ENCODE assay signal across 35 cellular contexts in the genomic region with DNA sequence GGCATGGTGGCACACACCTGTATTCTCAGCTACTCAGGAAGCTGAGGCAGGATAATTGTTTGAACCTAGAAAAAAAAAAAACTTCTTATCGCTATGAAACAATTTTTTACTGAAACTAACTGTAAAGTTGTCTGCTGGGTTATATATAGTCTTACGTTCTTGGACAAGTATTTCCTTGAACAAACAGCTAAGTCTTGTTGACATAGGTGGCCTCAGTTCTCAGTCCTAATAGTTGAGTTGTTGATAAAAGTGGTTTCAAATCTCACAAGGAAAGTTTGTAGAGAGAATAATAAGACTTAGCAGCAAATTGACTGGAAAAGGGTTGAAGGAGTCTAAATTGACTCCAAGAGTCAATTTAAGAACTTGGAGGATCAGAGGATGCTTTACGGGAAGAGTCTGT.
"Had no signal": no experiment of that assay in that cellular context is flagged by ENCODE, and none has a peak within 500 bp of the region (broad histone marks: within the 10 kb centered on the region; RNA-seq: fewer than 3 reads in every experiment).

No MANE protein-coding gene starts in this region.

- H3K36me3 ChIP-seq: brain microvascular endothelial cell, breast epithelium had no signal

- H3K36me3 Mint-ChIP-seq: activated CD4-positive, alpha-beta memory T cell treated with anti-CD3 and anti-CD28 coated beads for 36 hours; activated naive CD4-positive, alpha-beta T cell treated with anti-CD3 and anti-CD28 coated beads, Interleukin-2, amount 10 ng/mL, durations not matched to agents 7 days and 5 days; activated naive CD4-positive, alpha-beta T cell treated with anti-CD3 and anti-CD28 coated beads, Interleukin-2, amount 50 U/mL, for 24 hours; activated naive CD8-positive, alpha-beta T cell; activated naive CD8-positive, alpha-beta T cell treated with anti-CD3 and anti-CD28 coated beads, Interleukin-2, amount 10 ng/mL, durations not matched to agents 7 days and 5 days had no signal

- H3K27ac Mint-ChIP-seq: activated B cell treated with CpG ODN at 0.5 μM for 24 hours; activated CD4-positive, alpha-beta memory T cell treated with anti-CD3 and anti-CD28 coated beads for 36 hours; activated CD4-positive, alpha-beta T cell treated with anti-CD3 and anti-CD28 coated beads, Interleukin-2, amount 10 ng/mL, durations not matched to agents 24 days and 14 days; activated CD8-positive, alpha-beta T cell treated with anti-CD3 and anti-CD28 coated beads for 36 hours; activated naive CD4-positive, alpha-beta T cell treated with anti-CD3 and anti-CD28 coated beads, Interleukin-2, amount 10 ng/mL, durations not matched to agents 7 days and 5 days; activated naive CD4-positive, alpha-beta T cell treated with anti-CD3 and anti-CD28 coated beads, Interleukin-2, amount 50 U/mL, for 24 hours; activated naive CD8-positive, alpha-beta T cell; activated naive CD8-positive, alpha-beta T cell treated with anti-CD3 and anti-CD28 coated beads, Interleukin-2, amount 10 ng/mL, durations not matched to agents 7 days and 5 days; activated naive CD8-positive, alpha-beta T cell treated with anti-CD3 and anti-CD28 coated beads, Interleukin-2, amount 50 U/mL, for 24 hours; activated T-cell treated with anti-CD3 and anti-CD28 coated beads, Interleukin-2, amount 50 U/mL, for 72 hours; activated T-helper 1 cell treated with anti-CD3 and anti-CD28 coated beads, Interleukin-12 subunit alpha, Interleukin-12 subunit beta, Interleukin-2, Interleukin-4 antibody, amounts not matched to agents 30 ng/mL and 10 ng/mL and 1 ng/mL, durations not matched to agents 14 hours and 24 hours and 36 hours; activated T-helper 2 cell treated with anti-CD3 and anti-CD28 coated beads, Interferon-gamma antibody, Interleukin-2, Interleukin-4, amounts not matched to agents 10 μg/mL and 5 μg/mL and 100 μg/mL, durations not matched to agents 14 hours and 24 hours and 36 hours; T-helper 1 cell treated with Interleukin-12 subunit alpha and Interleukin-12 subunit beta and Interleukin-4 antibody, amounts not matched to agents 30 μg/mL and 1 μg/mL, for 36 hours; T-helper 2 cell treated with Interferon-gamma antibody and Interleukin-4, amounts not matched to agents 5 μg/mL and 100 μg/mL, for 36 hours had no signal

- H3K4me3 Mint-ChIP-seq: activated B cell treated with CpG ODN at 0.5 μM for 24 hours; activated CD4-positive, alpha-beta memory T cell treated with anti-CD3 and anti-CD28 coated beads for 36 hours; activated CD4-positive, alpha-beta T cell treated with anti-CD3 and anti-CD28 coated beads, Interleukin-2, amount 10 ng/mL, durations not matched to agents 24 days and 14 days; activated CD8-positive, alpha-beta T cell treated with anti-CD3 and anti-CD28 coated beads for 36 hours; activated naive CD4-positive, alpha-beta T cell treated with anti-CD3 and anti-CD28 coated beads, Interleukin-2, amount 10 ng/mL, durations not matched to agents 7 days and 5 days; activated naive CD4-positive, alpha-beta T cell treated with anti-CD3 and anti-CD28 coated beads, Interleukin-2, amount 50 U/mL, for 24 hours; activated naive CD8-positive, alpha-beta T cell; activated naive CD8-positive, alpha-beta T cell treated with anti-CD3 and anti-CD28 coated beads, Interleukin-2, amount 10 ng/mL, durations not matched to agents 7 days and 5 days; activated naive CD8-positive, alpha-beta T cell treated with anti-CD3 and anti-CD28 coated beads, Interleukin-2, amount 50 U/mL, for 24 hours; activated T-cell treated with anti-CD3 and anti-CD28 coated beads, Interleukin-2, amount 50 U/mL, for 4 hours; activated T-cell treated with anti-CD3 and anti-CD28 coated beads, Interleukin-2, amount 50 U/mL, for 72 hours; activated T-helper 1 cell treated with anti-CD3 and anti-CD28 coated beads, Interleukin-12 subunit alpha, Interleukin-12 subunit beta, Interleukin-2, Interleukin-4 antibody, amounts not matched to agents 30 ng/mL and 10 ng/mL and 1 ng/mL, durations not matched to agents 14 hours and 24 hours and 36 hours; T-helper 1 cell treated with Interleukin-12 subunit alpha and Interleukin-12 subunit beta and Interleukin-4 antibody, amounts not matched to agents 30 μg/mL and 1 μg/mL, for 36 hours; T-helper 2 cell treated with Interferon-gamma antibody and Interleukin-4, amounts not matched to agents 5 μg/mL and 100 μg/mL, for 36 hours had no signal

- H3K27me3 ChIP-seq: body of pancreas, brain microvascular endothelial cell, breast epithelium had no signal

- H3K4me3 ChIP-seq: body of pancreas, breast epithelium had no signal

- H3K4me1 ChIP-seq: breast epithelium had no signal

- DNase-seq: activated B cell treated with CpG ODN at 0.5 μM for 24 hours; activated CD4-positive, alpha-beta memory T cell treated with anti-CD3 and anti-CD28 coated beads for 36 hours; activated CD4-positive, alpha-beta T cell treated with anti-CD3 and anti-CD28 coated beads for 4 hours; activated CD4-positive, alpha-beta T cell treated with anti-CD3 and anti-CD28 coated beads, Interleukin-2, amount 10 ng/mL, durations not matched to agents 24 days and 14 days; activated CD4-positive, alpha-beta T cell treated with anti-CD3 and anti-CD28 coated beads, Interleukin-2, amount 50 U/mL, for 1 hour; activated CD4-positive, alpha-beta T cell treated with anti-CD3 and anti-CD28 coated beads, Interleukin-2, amount 50 U/mL, for 4 hours; activated CD4-positive, CD25-positive, alpha-beta regulatory T cell treated with anti-CD3 and anti-CD28 coated beads, Interleukin-2, amount 50 U/mL, for 72 hours; activated CD8-positive, alpha-beta memory T cell treated with anti-CD3 and anti-CD28 coated beads, Interleukin-2, amount 50 U/mL, for 4 hours; activated CD8-positive, alpha-beta T cell treated with anti-CD3 and anti-CD28 coated beads for 36 hours; activated effector memory CD4-positive, alpha-beta T cell treated with Interleukin-2 at 50 U/mL for 16 hours; activated gamma-delta T cell; activated naive CD4-positive, alpha-beta T cell treated with anti-CD3 and anti-CD28 coated beads, Interleukin-2, amount 10 ng/mL, durations not matched to agents 7 days and 5 days; activated naive CD4-positive, alpha-beta T cell treated with Interleukin-2 at 50 U/mL for 16 hours; activated naive CD8-positive, alpha-beta T cell treated with anti-CD3 and anti-CD28 coated beads, Interleukin-2, amount 10 ng/mL, durations not matched to agents 7 days and 5 days; activated naive CD8-positive, alpha-beta T cell treated with anti-CD3 and anti-CD28 coated beads, Interleukin-2, amount 50 U/mL, for 24 hours; activated T-cell treated with anti-CD3 and anti-CD28 coated beads for 4 hours; activated T-cell treated with anti-CD3 and anti-CD28 coated beads, Interleukin-2, amount 50 U/mL, for 1 hour; activated T-cell treated with anti-CD3 and anti-CD28 coated beads, Interleukin-2, amount 50 U/mL, for 4 hours; activated T-cell treated with anti-CD3 and anti-CD28 coated beads, Interleukin-2, amount 50 U/mL, for 72 hours; amygdala; anterior cingulate cortex; body of pancreas; brain microvascular endothelial cell; central memory CD4-positive, alpha-beta T cell; T-helper 1 cell; T-helper 2 cell; T-helper 9 cell had no signal

- H3K27me3 Mint-ChIP-seq: activated B cell treated with CpG ODN at 0.5 μM for 24 hours; activated CD4-positive, alpha-beta memory T cell treated with anti-CD3 and anti-CD28 coated beads for 36 hours; activated CD4-positive, alpha-beta T cell treated with anti-CD3 and anti-CD28 coated beads, Interleukin-2, amount 10 ng/mL, durations not matched to agents 24 days and 14 days; activated CD8-positive, alpha-beta T cell treated with anti-CD3 and anti-CD28 coated beads for 36 hours; activated naive CD4-positive, alpha-beta T cell treated with anti-CD3 and anti-CD28 coated beads, Interleukin-2, amount 10 ng/mL, durations not matched to agents 7 days and 5 days; activated naive CD4-positive, alpha-beta T cell treated with anti-CD3 and anti-CD28 coated beads, Interleukin-2, amount 50 U/mL, for 24 hours; activated naive CD8-positive, alpha-beta T cell; activated naive CD8-positive, alpha-beta T cell treated with anti-CD3 and anti-CD28 coated beads, Interleukin-2, amount 10 ng/mL, durations not matched to agents 7 days and 5 days; activated naive CD8-positive, alpha-beta T cell treated with anti-CD3 and anti-CD28 coated beads, Interleukin-2, amount 50 U/mL, for 24 hours had no signal

- ATAC-seq: activated CD8-positive, alpha-beta T cell treated with anti-CD3 and anti-CD28 coated beads for 36 hours; activated naive CD8-positive, alpha-beta T cell treated with anti-CD3 and anti-CD28 coated beads, Interleukin-2, amount 50 U/mL, for 24 hours; activated T-cell treated with anti-CD3 and anti-CD28 coated beads, Interleukin-2, amount 50 U/mL, for 4 hours; activated T-cell treated with anti-CD3 and anti-CD28 coated beads, Interleukin-2, amount 50 U/mL, for 72 hours; body of pancreas had no signal

- H3K9me3 ChIP-seq: body of pancreas, breast epithelium had no signal

- H3K4me1 Mint-ChIP-seq: activated B cell treated with CpG ODN at 0.5 μM for 24 hours; activated CD4-positive, alpha-beta T cell treated with anti-CD3 and anti-CD28 coated beads, Interleukin-2, amount 10 ng/mL, durations not matched to agents 24 days and 14 days; activated naive CD4-positive, alpha-beta T cell treated with anti-CD3 and anti-CD28 coated beads, Interleukin-2, amount 10 ng/mL, durations not matched to agents 7 days and 5 days; activated naive CD4-positive, alpha-beta T cell treated with anti-CD3 and anti-CD28 coated beads, Interleukin-2, amount 50 U/mL, for 24 hours; activated naive CD8-positive, alpha-beta T cell treated with anti-CD3 and anti-CD28 coated beads, Interleukin-2, amount 10 ng/mL, durations not matched to agents 7 days and 5 days; activated naive CD8-positive, alpha-beta T cell treated with anti-CD3 and anti-CD28 coated beads, Interleukin-2, amount 50 U/mL, for 24 hours had no signal

- H3K27ac ChIP-seq: body of pancreas, brain microvascular endothelial cell, breast epithelium, VCaP had no signal

- H3K9me3 Mint-ChIP-seq: activated B cell treated with CpG ODN at 0.5 μM for 24 hours; activated CD4-positive, alpha-beta T cell treated with anti-CD3 and anti-CD28 coated beads, Interleukin-2, amount 10 ng/mL, durations not matched to agents 24 days and 14 days; activated naive CD4-positive, alpha-beta T cell treated with anti-CD3 and anti-CD28 coated beads, Interleukin-2, amount 50 U/mL, for 24 hours; activated naive CD8-positive, alpha-beta T cell treated with anti-CD3 and anti-CD28 coated beads, Interleukin-2, amount 10 ng/mL, durations not matched to agents 7 days and 5 days; activated naive CD8-positive, alpha-beta T cell treated with anti-CD3 and anti-CD28 coated beads, Interleukin-2, amount 50 U/mL, for 24 hours; activated T-helper 1 cell treated with anti-CD3 and anti-CD28 coated beads, Interleukin-12 subunit alpha, Interleukin-12 subunit beta, Interleukin-2, Interleukin-4 antibody, amounts not matched to agents 30 ng/mL and 10 ng/mL and 1 ng/mL, durations not matched to agents 14 hours and 24 hours and 36 hours; T-helper 1 cell treated with Interleukin-12 subunit alpha and Interleukin-12 subunit beta and Interleukin-4 antibody, amounts not matched to agents 30 μg/mL and 1 μg/mL, for 36 hours had no signal
